Comparison of ENCODE assay signal across 2 cellular contexts in the genomic region with DNA sequence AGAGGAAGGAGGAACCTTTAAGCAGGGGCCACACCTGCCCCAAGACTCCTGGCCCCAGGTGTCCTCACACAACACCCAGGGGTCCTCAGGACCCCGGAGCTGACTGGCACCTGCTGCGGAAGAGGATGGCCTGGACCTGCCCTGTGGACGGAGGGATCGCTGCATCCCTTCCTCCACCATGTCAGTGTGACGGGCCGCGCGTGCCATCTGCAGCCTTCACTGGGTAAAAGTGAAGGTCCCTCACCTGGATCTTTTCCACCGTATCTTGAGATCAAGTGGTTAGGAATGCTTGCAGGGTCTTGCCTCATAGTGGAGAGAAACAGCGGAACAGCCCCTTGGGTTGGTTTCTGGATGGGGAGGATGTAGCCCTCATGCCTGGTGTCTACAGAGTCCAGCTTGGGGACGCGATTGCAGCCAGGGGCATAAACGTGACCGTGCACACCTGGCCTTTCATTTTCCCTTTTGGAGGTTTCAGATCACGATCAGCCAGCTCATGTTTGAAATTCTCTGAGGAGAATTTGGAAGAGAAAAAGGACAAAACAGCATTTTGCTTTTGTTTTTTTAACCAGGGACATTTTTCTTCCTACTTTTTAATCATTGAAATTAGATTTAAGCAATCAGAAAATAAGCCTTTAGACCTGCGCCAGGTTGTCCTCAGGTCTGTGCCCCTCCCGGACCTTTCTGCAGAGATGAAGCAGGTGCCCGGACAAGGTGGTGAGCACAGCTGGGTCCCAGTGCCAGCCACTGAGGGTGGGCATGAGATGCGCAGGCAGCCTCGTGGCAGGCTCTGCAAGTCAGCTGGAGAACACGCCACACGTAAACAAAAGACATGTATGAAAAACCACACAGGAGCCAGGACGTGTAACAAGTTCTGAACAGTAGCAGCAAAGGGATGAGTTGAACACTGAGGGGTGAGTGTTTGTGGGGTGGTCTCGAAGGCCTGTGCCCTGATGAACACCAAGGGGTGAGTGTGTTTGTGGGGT.
TF ChIP-seq lines count a peak whose summit lies in the region.

No MANE protein-coding gene starts in this region.

TF ChIP-seq in HepG2, 621 proteins besides CTCF, POLR2A, EP300 and RAD21:
- no peak for TF ChIP-seq HNRNPL (IDR thresholded peaks at IDR 0.05; ENCODE audit: low read depth, low read length)
- no peak for TF ChIP-seq ZNF333 (CRISPR knock-in tag; IDR thresholded peaks at IDR 0.05; ENCODE audit: borderline replicate concordance)
- TF ChIP-seq NFE2 (CRISPR knock-in tag; IDR thresholded peaks at IDR 0.05): no peak
- no peak for TF ChIP-seq ZFP36L1 (CRISPR knock-in tag; IDR thresholded peaks at IDR 0.05)
- TF ChIP-seq ZFP62 (CRISPR knock-in tag; IDR thresholded peaks at IDR 0.05): no peak
- TF ChIP-seq, protein P1, sequence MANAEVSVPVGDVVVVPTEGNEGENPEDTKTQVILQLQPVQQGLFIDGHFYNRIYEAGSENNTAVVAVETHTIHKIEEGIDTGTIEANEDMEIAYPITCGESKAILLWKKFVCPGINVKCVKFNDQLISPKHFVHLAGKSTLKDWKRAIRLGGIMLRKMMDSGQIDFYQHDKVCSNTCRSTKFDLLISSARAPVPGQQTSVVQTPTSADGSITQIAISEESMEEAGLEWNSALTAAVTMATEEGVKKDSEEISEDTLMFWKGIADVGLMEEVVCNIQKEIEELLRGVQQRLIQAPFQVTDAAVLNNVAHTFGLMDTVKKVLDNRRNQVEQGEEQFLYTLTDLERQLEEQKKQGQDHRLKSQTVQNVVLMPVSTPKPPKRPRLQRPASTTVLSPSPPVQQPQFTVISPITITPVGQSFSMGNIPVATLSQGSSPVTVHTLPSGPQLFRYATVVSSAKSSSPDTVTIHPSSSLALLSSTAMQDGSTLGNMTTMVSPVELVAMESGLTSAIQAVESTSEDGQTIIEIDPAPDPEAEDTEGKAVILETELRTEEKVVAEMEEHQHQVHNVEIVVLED (CRISPR knock-in tag; IDR thresholded peaks at IDR 0.05; ENCODE audit: borderline replicate concordance): no peak
- TF ChIP-seq KLF16 (CRISPR knock-in tag; IDR thresholded peaks at IDR 0.05): no peak
- TF ChIP-seq ZEB1 (IDR thresholded peaks at IDR 0.05; ENCODE audit: insufficient replicate concordance, low read depth): no peak
- no peak for TF ChIP-seq ZNF616 (CRISPR knock-in tag; IDR thresholded peaks at IDR 0.05; ENCODE audit: low read depth)
- TF ChIP-seq KDM6A (CRISPR knock-in tag; IDR thresholded peaks at IDR 0.05; ENCODE audit: low read depth): no peak
- TF ChIP-seq ZFP37 (CRISPR knock-in tag; IDR thresholded peaks at IDR 0.05; ENCODE audit: borderline replicate concordance): no peak
- TF ChIP-seq, protein P2, sequence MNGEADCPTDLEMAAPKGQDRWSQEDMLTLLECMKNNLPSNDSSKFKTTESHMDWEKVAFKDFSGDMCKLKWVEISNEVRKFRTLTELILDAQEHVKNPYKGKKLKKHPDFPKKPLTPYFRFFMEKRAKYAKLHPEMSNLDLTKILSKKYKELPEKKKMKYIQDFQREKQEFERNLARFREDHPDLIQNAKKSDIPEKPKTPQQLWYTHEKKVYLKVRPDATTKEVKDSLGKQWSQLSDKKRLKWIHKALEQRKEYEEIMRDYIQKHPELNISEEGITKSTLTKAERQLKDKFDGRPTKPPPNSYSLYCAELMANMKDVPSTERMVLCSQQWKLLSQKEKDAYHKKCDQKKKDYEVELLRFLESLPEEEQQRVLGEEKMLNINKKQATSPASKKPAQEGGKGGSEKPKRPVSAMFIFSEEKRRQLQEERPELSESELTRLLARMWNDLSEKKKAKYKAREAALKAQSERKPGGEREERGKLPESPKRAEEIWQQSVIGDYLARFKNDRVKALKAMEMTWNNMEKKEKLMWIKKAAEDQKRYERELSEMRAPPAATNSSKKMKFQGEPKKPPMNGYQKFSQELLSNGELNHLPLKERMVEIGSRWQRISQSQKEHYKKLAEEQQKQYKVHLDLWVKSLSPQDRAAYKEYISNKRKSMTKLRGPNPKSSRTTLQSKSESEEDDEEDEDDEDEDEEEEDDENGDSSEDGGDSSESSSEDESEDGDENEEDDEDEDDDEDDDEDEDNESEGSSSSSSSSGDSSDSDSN (CRISPR knock-in tag; IDR thresholded peaks at IDR 0.05): no peak

TF ChIP-seq in H1, 55 proteins besides CTCF, POLR2A, EP300 and RAD21:
- no peak for TF ChIP-seq SP1 (IDR thresholded peaks at IDR 0.05; ENCODE audit: low read depth, low read length)
- TF ChIP-seq CBX8 (IDR thresholded peaks at IDR 0.05; ENCODE audit: borderline replicate concordance, low read depth, low read length): no peak
- no peak for TF ChIP-seq NRF1 (IDR thresholded peaks at IDR 0.05; ENCODE audit: low read depth, low read length)
- no peak for TF ChIP-seq GABPA (IDR thresholded peaks at IDR 0.05; ENCODE audit: borderline replicate concordance, insufficient read depth, low read length)
- no peak for TF ChIP-seq POLR2AphosphoS5 (IDR thresholded peaks at IDR 0.05; ENCODE audit: low read depth, low read length)
- no peak for TF ChIP-seq SP4 (IDR thresholded peaks at IDR 0.05; ENCODE audit: low read length)
- no peak for TF ChIP-seq GTF2F1 (IDR thresholded peaks at IDR 0.05; ENCODE audit: borderline replicate concordance, low read depth, low read length)
- TF ChIP-seq TAF7 (optimal IDR thresholded peaks at IDR 0.05; ENCODE audit: borderline replicate concordance, low read depth, low read length): no peak
- no peak for TF ChIP-seq PHF8 (conservative IDR thresholded peaks at IDR 0.05; ENCODE audit: low read depth, low read length)
- TF ChIP-seq RXRA (IDR thresholded peaks at IDR 0.05; ENCODE audit: insufficient read depth, low read depth, low read length): no peak
- TF ChIP-seq, protein P3, sequence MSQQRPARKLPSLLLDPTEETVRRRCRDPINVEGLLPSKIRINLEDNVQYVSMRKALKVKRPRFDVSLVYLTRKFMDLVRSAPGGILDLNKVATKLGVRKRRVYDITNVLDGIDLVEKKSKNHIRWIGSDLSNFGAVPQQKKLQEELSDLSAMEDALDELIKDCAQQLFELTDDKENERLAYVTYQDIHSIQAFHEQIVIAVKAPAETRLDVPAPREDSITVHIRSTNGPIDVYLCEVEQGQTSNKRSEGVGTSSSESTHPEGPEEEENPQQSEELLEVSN (IDR thresholded peaks at IDR 0.05): no peak
- no peak for TF ChIP-seq RNF2 (IDR thresholded peaks at IDR 0.05; ENCODE audit: borderline replicate concordance, low read depth, low read length, missing control alignments, poor library complexity, severe bottlenecking)
- no peak for TF ChIP-seq CHD2 (IDR thresholded peaks at IDR 0.05; ENCODE audit: low read length)
- no peak for TF ChIP-seq EGR1 (IDR thresholded peaks at IDR 0.05; ENCODE audit: borderline replicate concordance, low read depth, low read length)
- no peak for TF ChIP-seq NANOG (IDR thresholded peaks at IDR 0.05; ENCODE audit: insufficient read depth, low read depth, low read length, poor library complexity, severe bottlenecking)
